Comparison of ENCODE assay signal across 18 cellular contexts in the genomic region with DNA sequence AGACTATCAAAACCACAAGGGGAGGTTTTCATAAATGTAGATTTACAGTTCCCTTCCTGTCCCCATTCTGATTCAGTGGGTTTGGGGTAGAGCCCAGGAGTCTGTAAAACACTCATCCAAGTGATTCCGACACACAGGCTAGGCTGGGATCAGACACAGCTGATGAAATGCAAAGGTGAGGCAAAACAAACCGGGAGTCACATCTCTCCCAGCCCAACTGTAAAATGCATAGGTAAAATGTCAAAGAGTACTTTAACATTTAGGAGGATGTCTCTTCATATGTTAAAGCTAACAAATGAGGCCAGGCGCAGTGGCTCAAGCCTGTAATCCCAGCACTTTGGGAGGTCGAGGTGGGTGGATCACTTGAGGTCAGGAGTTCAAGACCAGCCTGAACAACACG. TPM values are rescaled to one million over a fixed set of nuclear protein-coding genes. Genes with fewer than 3 reads are reported as not detected.
A peak's percentile ranks its signal among the peaks of the same experiment; 100 is the strongest.
DNase-seq lines count a peak whose midpoint lies in the region; ATAC-seq and TF ChIP-seq lines count a peak whose summit lies in the region.
"Had no signal": no experiment of that assay in that cellular context is flagged by ENCODE, and none has a peak within 500 bp of the region (broad histone marks: within the 10 kb centered on the region; RNA-seq: fewer than 3 reads in every experiment).

No MANE protein-coding gene starts in this region.

- H3K9me3 ChIP-seq in GM23248 (ENCODE audit: low read depth): no peaks in the 10 kb centered on the region
- H3K9me3 ChIP-seq in Panc1 (ENCODE audit: control insufficient read depth, insufficient read depth, low read depth, low read length): no peaks in the 10 kb centered on the region
- H3K9me3 ChIP-seq in neutrophil: no peaks in the 10 kb centered on the region
- H3K9me3 ChIP-seq: BLaER1, stomach, vagina had no signal

- ATAC-seq in Panc1: no peak
- ATAC-seq in HG03354 (IDR thresholded peaks at IDR 0.05; ENCODE audit: poor library complexity, severe bottlenecking, unreplicated experiment): no peak
- ATAC-seq: Right ventricle myocardium inferior had no signal

- 0 out of 2 replicates have a peak overlapping the region, but pooled peaks have one; percentile 38 for H3K9ac ChIP-seq in GM23248
- H3K9ac ChIP-seq: BLaER1, parathyroid adenoma had no signal

- H3K36me3 ChIP-seq in GM23248 (ENCODE audit: low read depth) (no peaks in the 10 kb centered on the region), Panc1 (ENCODE audit: control insufficient read depth, insufficient read depth, low read length) (no peaks in the 10 kb centered on the region), neutrophil (no peaks in the 10 kb centered on the region)
- H3K36me3 ChIP-seq: BLaER1, stomach, vagina had no signal

- DNase-seq in GM23248 (peak; percentile 81), Panc1 (ENCODE audit: low read depth, low spot score) (no peak), fibroblast of mammary gland (ENCODE audit: low read depth) (peak; percentile 75), MV-4-11 (lab: John Stamatoyannopoulos, UW) (no peak), NCI-H187 (lab: John Stamatoyannopoulos, UW) (no peak)
- DNase-seq in stimulated activated CD4-positive, alpha-beta T cell treated with anti-CD3 and anti-CD28 coated beads, Interleukin-2, amount 100 ng/mL, for 48 hours: no peak
- DNase-seq: activated CD4-positive, alpha-beta T cell treated with anti-CD3 and anti-CD28 coated beads, Interleukin-2, amount 10 ng/mL, durations not matched to agents 7 days and 5 days; activated naive CD8-positive, alpha-beta T cell treated with anti-CD3 and anti-CD28 coated beads for 36 hours; effector memory CD4-positive, alpha-beta T cell; NCI-H2107; NCI-H82; stomach had no signal

- no peaks in the 10 kb centered on the region for H3K9me2 ChIP-seq in GM23248 (ENCODE audit: insufficient read depth)

- H3K4me3 ChIP-seq in GM23248 (no peak overlapping the region), Panc1 (ENCODE audit: low read depth in 2 of 2, low read length in 2 of 2) (no peak overlapping the region), fibroblast of mammary gland (ENCODE audit: control insufficient read depth, low read depth, low read length) (no peak overlapping the region), neutrophil (ENCODE audit: low read depth in 1 of 2, low read length in 1 of 2) (peak overlapping the region in 1 of 2 experiments; percentile 29)
- H3K4me3 ChIP-seq: BLaER1, stomach, vagina had no signal

- CTCF ChIA-PET in Panc1 (lab: Charles Lee): interaction anchor here (0.7 kb wide), 1 partner anchor 21 kb away, joined by 3 read pairs; no protein-coding TSS in a partner anchor

- H3K4me1 ChIP-seq in GM23248 (ENCODE audit: insufficient read depth) (peaks cover 70% of the 10 kb centered on the region), Panc1 (ENCODE audit: control insufficient read depth, insufficient read depth, low read length) (peaks cover 8% of the 10 kb centered on the region), neutrophil (ENCODE audit: control insufficient read depth in 1 of 2, insufficient read depth in 1 of 2, low read depth in 1 of 2, low read length in 1 of 2) (peaks cover 99 to 100% of the 10 kb centered on the region in 2 experiments)
- H3K4me1 ChIP-seq: parathyroid adenoma, vagina had no signal

- TF ChIP-seq CTCF in Panc1 (IDR thresholded peaks at IDR 0.05): no peak
- TF ChIP-seq CTCF in fibroblast of mammary gland (conservative IDR thresholded peaks at IDR 0.05; ENCODE audit: control insufficient read depth, insufficient read depth, low read depth, low read length): no peak
- no peak for TF ChIP-seq CTCF in neutrophil (IDR thresholded peaks at IDR 0.05)

- in situ Hi-C loops in GM23248 (cut with MboI) (no loop called here), Panc1 (cut with HindIII; ENCODE audit: low pct_unique_long_range_greater_than_20kb, low sequenced_read_pairs) (no loop called here)

- H3F3A ChIP-seq in GM23248 (ENCODE audit: insufficient read depth): peaks cover 54% of the 10 kb centered on the region

- H3K79me2 ChIP-seq in GM23248 (ENCODE audit: insufficient read depth): no peaks in the 10 kb centered on the region
- H3K79me2 ChIP-seq: parathyroid adenoma had no signal

- POLR2A ChIA-PET in Panc1 (lab: Charles Lee): interaction anchor here (0.9 kb wide), 1 partner anchor 32 kb away, joined by 3 read pairs; no protein-coding TSS in a partner anchor

- H3K27ac ChIP-seq in GM23248: peak overlapping the region; percentile 77
- peak overlapping the region; percentile 48; the same call in 1 of the 2 replicates for H3K27ac ChIP-seq in Panc1 (ENCODE audit: low read length)
- H3K27ac ChIP-seq in neutrophil: peak overlapping the region; percentile 91
- H3K27ac ChIP-seq: BLaER1, parathyroid adenoma, stomach, vagina had no signal

- H2AFZ ChIP-seq in GM23248: no peak overlapping the region
- H2AFZ ChIP-seq: parathyroid adenoma had no signal

- H3K27me3 ChIP-seq in GM23248 (replicated peaks; ENCODE audit: insufficient read depth): no peaks in the 10 kb centered on the region
- H3K27me3 ChIP-seq in Panc1 (ENCODE audit: control insufficient read depth, insufficient read depth, low read length): no peaks in the 10 kb centered on the region
- H3K27me3 ChIP-seq in neutrophil: no peaks in the 10 kb centered on the region
- H3K27me3 ChIP-seq: BLaER1, stomach, vagina had no signal

- intact Hi-C loops in Panc1 (cut with micrococcal nuclease; ENCODE audit: unreplicated experiment): no loop called here

- no TSS peak for BruUV-seq in Panc1 (replicated peaks; lab: Mats Ljungman, UMichigan)

- peak overlapping the region; percentile 59 for H3K4me2 ChIP-seq in GM23248 (ENCODE audit: unreplicated experiment)
- H3K4me2 ChIP-seq: BLaER1 had no signal

- no peaks in the 10 kb centered on the region for H4K20me1 ChIP-seq in GM23248 (ENCODE audit: insufficient read depth)
- H4K20me1 ChIP-seq: BLaER1 had no signal

- WGBS in GM23248 (ENCODE audit: low coverage in 1 of 2, low lambda C conversion rate in 2 of 2, missing lambda C conversion rate in 2 of 2), 2 experiments: 28 to 37% methylated on average over 5 of the region's 5 CpGs

RNA-seq across cellular contexts. Expression of a gene that starts 45.0 kb away (rescaled TPM):
- total RNA-seq in GM23248 (2014; rRNA removed; shearing (Covaris generic)): 41.6 and 45.2 TPM in 2 replicates
- polyA plus RNA-seq in GM23248 (2016; fragmentation: Nextera tagmentation; extraction: Ambion mirVana): 39.1 and 40.3 TPM in 2 replicates
- total RNA-seq in Panc1 (2021; ENCODE audit: unreplicated experiment): 34.2 TPM
- polyA plus RNA-seq in Panc1 (2012; ENCODE audit: insufficient read length): 18.4 TPM

Comparison
In these comparisons a context has a peak if more than half of its experiments do, and no peak if none do; other contexts are left out.
1. DNase-seq: peak in GM23248 (single experiment) and fibroblast of mammary gland (single experiment); none in Panc1 (single experiment), MV-4-11 (single experiment), NCI-H187 (0 of 2) and stimulated activated CD4-positive, alpha-beta T cell treated with anti-CD3 and anti-CD28 coated beads, Interleukin-2, amount 100 ng/mL, for 48 hours (0 of 2).
2. Peak in every context shown above with its lines, with median percentiles within 50 percentile points of each other: H3K27ac ChIP-seq.